In genomic region chr3:107206141-107206540, GRCh38 we compare ENCODE assay signal across 8 cellular contexts.
DNase-seq lines count a peak whose midpoint lies in the region; ATAC-seq, FAIRE-seq and TF ChIP-seq lines count a peak whose summit lies in the region.

No MANE protein-coding gene starts in this region.

- no peaks in the 10 kb centered on the region for H3K9me3 ChIP-seq in body of pancreas

- H3K4me1 ChIP-seq in body of pancreas, result peaks cover 23% of the 10 kb centered on the region

- H3K4me3 ChIP-seq in body of pancreas, result no peak overlapping the region

- intact Hi-C loops in body of pancreas (cut with DNase I), result no loop called here

- TF ChIP-seq POLR2A in body of pancreas (IDR thresholded peaks at IDR 0.05), result no peak

- H3K27ac ChIP-seq in body of pancreas, result no peak overlapping the region

- 30 to 40% methylated on average over 1 of the region's 1 CpG for WGBS in body of pancreas, 2 donors

- ATAC-seq in body of pancreas, result no peak
- ATAC-seq in GM21723 (IDR thresholded peaks at IDR 0.05; ENCODE audit: unreplicated experiment), result no peak

- peak; percentile 60 for FAIRE-seq in GM18507 (lab: Jason Lieb, UNC)

- DNase-seq in Ammon's horn (ENCODE audit: low spot score) (peak; percentile 71), GM18507 (ENCODE audit: extremely low spot score, insufficient read length, low read depth) (peak; percentile 3), NCI-H1694 treated with DMSO at 0.1 percent for 48 hours (lab: John Stamatoyannopoulos, UW) (peak; percentile 60), body of pancreas (peak in 1 of 4 donors; percentile 33), medulla oblongata (ENCODE audit: extremely low spot score) (peak; percentile 86), NCI-H446 treated with DMSO at 0.1 percent for 48 hours (lab: John Stamatoyannopoulos, UW) (no peak)
- no peak for DNase-seq in stimulated activated CD4-positive, alpha-beta T cell treated with anti-CD3 and anti-CD28 coated beads, Interleukin-4, amount 100 ng/mL, for 4 hours

- no peaks in the 10 kb centered on the region for H3K27me3 ChIP-seq in body of pancreas

- TF ChIP-seq CTCF in body of pancreas (IDR thresholded peaks at IDR 0.05), result peak in 6 of 7 experiments; percentile 41 to 59 (median 51)

- no peaks in the 10 kb centered on the region for H3K36me3 ChIP-seq in body of pancreas (replicated peaks in 1 of 2; ENCODE audit: insufficient read depth in 1 of 2, low read depth in 2 of 2)

Comparison
In these comparisons a context has a peak if more than half of its experiments do, and no peak if none do; other contexts are left out.
1. DNase-seq: peak in Ammon's horn (single experiment), GM18507 (single experiment), NCI-H1694 treated with DMSO at 0.1 percent for 48 hours (single experiment) and medulla oblongata (single experiment); none in NCI-H446 treated with DMSO at 0.1 percent for 48 hours (single experiment) and stimulated activated CD4-positive, alpha-beta T cell treated with anti-CD3 and anti-CD28 coated beads, Interleukin-4, amount 100 ng/mL, for 4 hours (0 of 2).